Comparison of ENCODE assay signal across 1 cellular context in the genomic region with DNA sequence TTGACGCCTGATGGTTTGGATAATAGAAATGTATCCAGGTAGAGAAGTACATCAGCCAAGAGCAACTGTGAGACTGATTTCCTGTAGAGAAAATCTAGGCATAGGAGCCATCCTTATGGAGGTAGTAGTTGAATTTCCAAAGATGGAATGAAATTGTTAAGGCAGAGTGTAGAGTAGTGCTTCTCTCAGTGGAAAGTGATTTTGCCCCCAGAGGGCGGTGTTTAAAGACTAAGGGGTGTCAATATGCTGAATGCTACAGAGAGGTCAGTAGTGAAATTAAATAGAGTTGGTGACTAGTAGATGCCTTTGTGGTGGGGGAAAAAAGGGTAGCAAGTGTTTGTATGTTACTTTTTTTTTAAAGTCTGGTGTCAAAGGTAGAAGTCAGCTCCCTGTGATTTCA.
TF ChIP-seq lines count a peak whose summit lies in the region.

No MANE protein-coding gene starts in this region.

TF ChIP-seq in GM23338, 12 proteins besides CTCF, POLR2A, EP300 and RAD21 (continued from another document):
- no peak for TF ChIP-seq EZH2 (IDR thresholded peaks at IDR 0.05; ENCODE audit: low read depth, unreplicated experiment)
